Comparison of ENCODE assay signal across 28 cellular contexts in the genomic region with DNA sequence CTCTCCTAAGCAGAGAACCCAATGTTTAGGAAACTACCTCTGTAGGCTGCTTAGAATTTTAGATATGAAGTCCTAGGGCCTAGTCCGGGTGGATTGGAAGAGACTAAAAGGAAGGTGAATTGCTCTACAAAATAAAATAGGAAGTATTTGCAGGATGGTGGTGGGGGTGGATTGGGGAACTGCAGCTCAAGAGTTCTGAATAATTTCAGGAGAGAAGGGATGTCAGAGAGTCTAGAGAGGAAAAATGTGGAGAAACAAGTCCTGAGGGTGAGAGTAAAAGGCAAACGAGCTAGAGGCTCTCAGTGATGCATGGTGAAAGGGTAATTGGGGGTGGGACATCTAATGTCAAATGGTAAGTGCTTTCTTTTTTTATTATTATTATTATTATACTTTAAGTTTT. TPM values are rescaled to one million over a fixed set of nuclear protein-coding genes. Genes with fewer than 3 reads are reported as not detected.
"Had no signal": no experiment of that assay in that cellular context is flagged by ENCODE, and none has a peak within 500 bp of the region (broad histone marks: within the 10 kb centered on the region; RNA-seq: fewer than 3 reads in every experiment).

No MANE protein-coding gene starts in this region.

- DNase-seq: hypothalamus; immature natural killer cell; kidney; left colon; left lung; lower lobe of right lung; mammary epithelial cell; mesenchymal stem cell; naive thymus-derived CD8-positive, alpha-beta T cell; occipital lobe; right lobe of liver; stimulated activated CD4-positive, alpha-beta T cell treated with anti-CD3 and anti-CD28 coated beads, Interleukin-1b, Interleukin-23, amount 100 ng/mL, for 48 hours; stimulated activated CD4-positive, alpha-beta T cell treated with anti-CD3 and anti-CD28 coated beads, Interleukin-2, amount 100 ng/mL, for 48 hours; stimulated activated CD4-positive, alpha-beta T cell treated with anti-CD3 and anti-CD28 coated beads, Interleukin-4, amount 100 ng/mL, for 4 hours; stimulated activated CD8-positive, alpha-beta memory T cell treated with anti-CD3 and anti-CD28 coated beads, Interleukin-4, amount 100 ng/mL, for 48 hours; stimulated activated naive CD4-positive, alpha-beta T cell treated with Interleukin-2 at 50 U/mL for 16 hours; stimulated activated naive CD8-positive, alpha-beta T cell treated with anti-CD3 and anti-CD28 coated beads, Interleukin-15, amount 100 ng/mL, for 72 hours; substantia nigra; transverse colon; uterus had no signal

- H3K36me3 ChIP-seq: left lung, lower lobe of right lung, neutrophil, right atrium auricular region, right lobe of liver, transverse colon, uterus had no signal

- H3K79me2 ChIP-seq: parathyroid adenoma had no signal

- H3K9ac ChIP-seq: parathyroid adenoma had no signal

- H3K27me3 Mint-ChIP-seq: progenitor cell of endocrine pancreas; stimulated activated memory B cell treated with anti-CD40 and anti-IgM and Interleukin-4, amounts not matched to agents 10 μg/mL and 1 μg/mL and 100 μg/mL, for 72 hours had no signal

- H3K9me3 ChIP-seq: left lung, lower lobe of right lung, neutrophil, right atrium auricular region, right lobe of liver, transverse colon, uterus had no signal

- H3K4me3 Mint-ChIP-seq: immature natural killer cell; naive thymus-derived CD8-positive, alpha-beta T cell; nephron; neural crest cell; stimulated activated memory B cell treated with anti-CD40 and anti-IgM and Interleukin-4, amounts not matched to agents 10 μg/mL and 1 μg/mL and 100 μg/mL, for 72 hours; stimulated activated naive CD8-positive, alpha-beta T cell treated with anti-CD3 and anti-CD28 coated beads, Interleukin-15, amount 100 ng/mL, for 72 hours had no signal

- H3K27me3 ChIP-seq: left lung, neutrophil, right atrium auricular region, right lobe of liver, transverse colon, uterus had no signal

- H3K27ac Mint-ChIP-seq: immature natural killer cell; naive thymus-derived CD8-positive, alpha-beta T cell; nephron; progenitor cell of endocrine pancreas; stimulated activated memory B cell treated with anti-CD40 and anti-IgM and Interleukin-4, amounts not matched to agents 10 μg/mL and 1 μg/mL and 100 μg/mL, for 72 hours; stimulated activated naive CD8-positive, alpha-beta T cell treated with anti-CD3 and anti-CD28 coated beads, Interleukin-15, amount 100 ng/mL, for 72 hours had no signal

- H3K4me1 Mint-ChIP-seq: immature natural killer cell; naive thymus-derived CD8-positive, alpha-beta T cell; nephron; neural crest cell; stimulated activated memory B cell treated with anti-CD40 and anti-IgM and Interleukin-4, amounts not matched to agents 10 μg/mL and 1 μg/mL and 100 μg/mL, for 72 hours; stimulated activated naive CD8-positive, alpha-beta T cell treated with anti-CD3 and anti-CD28 coated beads, Interleukin-15, amount 100 ng/mL, for 72 hours had no signal

- H3K9me3 Mint-ChIP-seq: naive thymus-derived CD8-positive, alpha-beta T cell; neural crest cell; stimulated activated memory B cell treated with anti-CD40 and anti-IgM and Interleukin-4, amounts not matched to agents 10 μg/mL and 1 μg/mL and 100 μg/mL, for 72 hours; stimulated activated naive CD8-positive, alpha-beta T cell treated with anti-CD3 and anti-CD28 coated beads, Interleukin-15, amount 100 ng/mL, for 72 hours had no signal

- ATAC-seq: left colon; left lung; lower lobe of right lung; naive thymus-derived CD8-positive, alpha-beta T cell; right lobe of liver; stimulated activated memory B cell treated with anti-CD40 and anti-IgM and Interleukin-4, amounts not matched to agents 10 μg/mL and 1 μg/mL and 100 μg/mL, for 72 hours; stimulated activated naive CD8-positive, alpha-beta T cell treated with anti-CD3 and anti-CD28 coated beads, Interleukin-15, amount 100 ng/mL, for 72 hours had no signal

- H3K4me3 ChIP-seq: left lung, lower lobe of right lung, right atrium auricular region, right lobe of liver, smooth muscle cell, transverse colon, uterus had no signal

- H3K4me1 ChIP-seq: parathyroid adenoma, right atrium auricular region, uterus had no signal

- H3K4me2 ChIP-seq: smooth muscle cell had no signal

- H3K36me3 Mint-ChIP-seq: naive thymus-derived CD8-positive, alpha-beta T cell; stimulated activated memory B cell treated with anti-CD40 and anti-IgM and Interleukin-4, amounts not matched to agents 10 μg/mL and 1 μg/mL and 100 μg/mL, for 72 hours had no signal

- H2AFZ ChIP-seq: parathyroid adenoma had no signal

- H3K27ac ChIP-seq: left lung, lower lobe of right lung, neutrophil, parathyroid adenoma, right atrium auricular region, right lobe of liver, transverse colon, uterus had no signal

RNA-seq across cellular contexts. Expression of gene CP, which starts 10.2 kb away (rescaled TPM):
- total RNA-seq: mammary epithelial cell; naive thymus-derived CD8-positive, alpha-beta T cell had no signal
- polyA plus RNA-seq: mammary epithelial cell, smooth muscle cell had no signal
